ENCODE assay signal across 1 cellular context in the genomic region with DNA sequence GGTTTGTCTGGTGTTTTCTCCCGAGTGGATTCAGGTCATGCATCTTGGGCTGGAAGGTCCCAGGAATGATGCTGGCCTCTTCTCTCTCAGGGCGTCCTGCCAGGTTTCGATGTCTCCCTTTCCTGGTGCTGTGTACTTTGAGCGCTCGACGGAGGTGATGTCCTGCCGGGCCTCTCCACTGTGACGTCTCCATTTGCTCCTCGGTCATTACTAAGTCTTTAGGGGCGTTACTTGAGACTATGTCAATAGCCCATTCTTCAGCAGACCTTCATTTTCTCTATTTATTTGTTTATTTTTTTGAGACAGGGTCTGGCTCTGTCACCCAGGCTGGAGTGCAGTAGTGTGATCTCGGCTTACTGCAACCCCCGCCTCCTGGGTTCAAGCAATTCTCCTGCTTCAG.
TF ChIP-seq lines count a peak whose summit lies in the region.

No MANE protein-coding gene starts in this region.

TF ChIP-seq in HEK293, 187 proteins besides CTCF, POLR2A, EP300 and RAD21 (continued from another document):
- TF ChIP-seq, protein P1, sequence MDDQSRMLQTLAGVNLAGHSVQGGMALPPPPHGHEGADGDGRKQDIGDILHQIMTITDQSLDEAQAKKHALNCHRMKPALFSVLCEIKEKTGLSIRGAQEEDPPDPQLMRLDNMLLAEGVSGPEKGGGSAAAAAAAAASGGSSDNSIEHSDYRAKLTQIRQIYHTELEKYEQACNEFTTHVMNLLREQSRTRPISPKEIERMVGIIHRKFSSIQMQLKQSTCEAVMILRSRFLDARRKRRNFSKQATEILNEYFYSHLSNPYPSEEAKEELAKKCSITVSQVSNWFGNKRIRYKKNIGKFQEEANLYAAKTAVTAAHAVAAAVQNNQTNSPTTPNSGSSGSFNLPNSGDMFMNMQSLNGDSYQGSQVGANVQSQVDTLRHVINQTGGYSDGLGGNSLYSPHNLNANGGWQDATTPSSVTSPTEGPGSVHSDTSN (CRISPR knock-in tag; IDR thresholded peaks at IDR 0.05), result no peak
- TF ChIP-seq ZNF449 (tag by site-specific recombination; IDR thresholded peaks at IDR 0.05), result no peak
- TF ChIP-seq ZNF184 (tag by site-specific recombination; IDR thresholded peaks at IDR 0.05), result no peak
- TF ChIP-seq SP7 (tag by site-specific recombination; IDR thresholded peaks at IDR 0.05), result peak; percentile 87
- no peak for TF ChIP-seq ZNF174 (tag by site-specific recombination; IDR thresholded peaks at IDR 0.05)
- TF ChIP-seq ZBTB1 (tag by site-specific recombination; IDR thresholded peaks at IDR 0.05), result no peak
- no peak for TF ChIP-seq ZNF558 (tag by site-specific recombination; IDR thresholded peaks at IDR 0.05)
- no peak for TF ChIP-seq KLF9 (tag by site-specific recombination; IDR thresholded peaks at IDR 0.05; ENCODE audit: low read depth)
- peak; percentile 61; the same call in 1 of the 2 replicates for TF ChIP-seq GLIS1 (tag by site-specific recombination; IDR thresholded peaks at IDR 0.05)
- no peak for TF ChIP-seq ZNF404 (tag by site-specific recombination; IDR thresholded peaks at IDR 0.05)
- TF ChIP-seq, protein P2, sequence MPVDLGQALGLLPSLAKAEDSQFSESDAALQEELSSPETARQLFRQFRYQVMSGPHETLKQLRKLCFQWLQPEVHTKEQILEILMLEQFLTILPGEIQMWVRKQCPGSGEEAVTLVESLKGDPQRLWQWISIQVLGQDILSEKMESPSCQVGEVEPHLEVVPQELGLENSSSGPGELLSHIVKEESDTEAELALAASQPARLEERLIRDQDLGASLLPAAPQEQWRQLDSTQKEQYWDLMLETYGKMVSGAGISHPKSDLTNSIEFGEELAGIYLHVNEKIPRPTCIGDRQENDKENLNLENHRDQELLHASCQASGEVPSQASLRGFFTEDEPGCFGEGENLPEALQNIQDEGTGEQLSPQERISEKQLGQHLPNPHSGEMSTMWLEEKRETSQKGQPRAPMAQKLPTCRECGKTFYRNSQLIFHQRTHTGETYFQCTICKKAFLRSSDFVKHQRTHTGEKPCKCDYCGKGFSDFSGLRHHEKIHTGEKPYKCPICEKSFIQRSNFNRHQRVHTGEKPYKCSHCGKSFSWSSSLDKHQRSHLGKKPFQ (tag by site-specific recombination; IDR thresholded peaks at IDR 0.05), result 0 out of 2 replicates have a peak, but pooled peaks have one; percentile 34
- TF ChIP-seq ZNF571 (tag by site-specific recombination; IDR thresholded peaks at IDR 0.05), result no peak
- no peak for TF ChIP-seq ZFP69B (tag by site-specific recombination; IDR thresholded peaks at IDR 0.05)
- TF ChIP-seq IKZF3 (tag by site-specific recombination; IDR thresholded peaks at IDR 0.05), result no peak
- TF ChIP-seq, protein P3, sequence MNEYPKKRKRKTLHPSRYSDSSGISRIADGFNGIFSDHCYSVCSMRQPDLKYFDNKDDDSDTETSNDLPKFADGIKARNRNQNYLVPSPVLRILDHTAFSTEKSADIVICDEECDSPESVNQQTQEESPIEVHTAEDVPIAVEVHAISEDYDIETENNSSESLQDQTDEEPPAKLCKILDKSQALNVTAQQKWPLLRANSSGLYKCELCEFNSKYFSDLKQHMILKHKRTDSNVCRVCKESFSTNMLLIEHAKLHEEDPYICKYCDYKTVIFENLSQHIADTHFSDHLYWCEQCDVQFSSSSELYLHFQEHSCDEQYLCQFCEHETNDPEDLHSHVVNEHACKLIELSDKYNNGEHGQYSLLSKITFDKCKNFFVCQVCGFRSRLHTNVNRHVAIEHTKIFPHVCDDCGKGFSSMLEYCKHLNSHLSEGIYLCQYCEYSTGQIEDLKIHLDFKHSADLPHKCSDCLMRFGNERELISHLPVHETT (tag by site-specific recombination; IDR thresholded peaks at IDR 0.05), result peak; percentile 62; the same call in 1 of the 2 replicates
- TF ChIP-seq ZNF549 (tag by site-specific recombination; IDR thresholded peaks at IDR 0.05), result no peak
- no peak for TF ChIP-seq ZNF335 (tag by site-specific recombination; conservative IDR thresholded peaks at IDR 0.05)
- TF ChIP-seq MZF1 (tag by site-specific recombination; IDR thresholded peaks at IDR 0.05; ENCODE audit: borderline replicate concordance), result no peak
- no peak for TF ChIP-seq ZNF433 (tag by site-specific recombination; IDR thresholded peaks at IDR 0.05; ENCODE audit: low read depth)
- TF ChIP-seq ZNF24 (tag by site-specific recombination; IDR thresholded peaks at IDR 0.05), result 0 out of 2 replicates have a peak, but pooled peaks have one; percentile 48
- peak; percentile 76 for TF ChIP-seq ZEB2 (tag by site-specific recombination; IDR thresholded peaks at IDR 0.05)
- TF ChIP-seq, protein P4, sequence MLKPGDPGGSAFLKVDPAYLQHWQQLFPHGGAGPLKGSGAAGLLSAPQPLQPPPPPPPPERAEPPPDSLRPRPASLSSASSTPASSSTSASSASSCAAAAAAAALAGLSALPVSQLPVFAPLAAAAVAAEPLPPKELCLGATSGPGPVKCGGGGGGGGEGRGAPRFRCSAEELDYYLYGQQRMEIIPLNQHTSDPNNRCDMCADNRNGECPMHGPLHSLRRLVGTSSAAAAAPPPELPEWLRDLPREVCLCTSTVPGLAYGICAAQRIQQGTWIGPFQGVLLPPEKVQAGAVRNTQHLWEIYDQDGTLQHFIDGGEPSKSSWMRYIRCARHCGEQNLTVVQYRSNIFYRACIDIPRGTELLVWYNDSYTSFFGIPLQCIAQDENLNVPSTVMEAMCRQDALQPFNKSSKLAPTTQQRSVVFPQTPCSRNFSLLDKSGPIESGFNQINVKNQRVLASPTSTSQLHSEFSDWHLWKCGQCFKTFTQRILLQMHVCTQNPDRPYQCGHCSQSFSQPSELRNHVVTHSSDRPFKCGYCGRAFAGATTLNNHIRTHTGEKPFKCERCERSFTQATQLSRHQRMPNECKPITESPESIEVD (tag by site-specific recombination; IDR thresholded peaks at IDR 0.05), result no peak
- peak; percentile 62 for TF ChIP-seq OSR2 (tag by site-specific recombination; IDR thresholded peaks at IDR 0.05)
TF ChIP-seq in HEK293: peak in this region for 16.
